Comparison of ENCODE assay signal across 8 cellular contexts in genomic region chr9:19408693-19409405, GRCh38. TPM values are rescaled to one million over a fixed set of nuclear protein-coding genes. Genes with fewer than 3 reads are reported as not detected.
DNase-seq lines count a peak whose midpoint lies in the region; TF ChIP-seq lines count a peak whose summit lies in the region.

Gene ACER2 (plus strand): TSS chr9:19409009. CDS start chr9:19409085, 76 bp downstream.

- DNase-seq in GDM1 (lab: John Stamatoyannopoulos, UW) (peak; percentile 72), H7 (peak; percentile 98), LoVo (ENCODE audit: low spot score) (peak; percentile 88), foreskin melanocyte (peak; percentile 82), stromal cell of bone marrow (ENCODE audit: low read depth) (peak; percentile 69)
- peak; percentile 89 for DNase-seq in activated gamma-delta T cell treated with anti-CD3 and anti-CD28 coated beads, Interleukin-2, amount 50 U/mL, for 16 hours (ENCODE audit: low read depth)

- H3K27me3 ChIP-seq in H7 (ENCODE audit: control insufficient read depth, insufficient read depth, low read length) (peaks cover 9% of the 10 kb centered on the region), neuron (ENCODE audit: insufficient read depth, low read length) (no peaks in the 10 kb centered on the region)

- TF ChIP-seq POLR2A in Raji (IDR thresholded peaks at IDR 0.05; ENCODE audit: insufficient read depth, low read depth, low read length) = peak; percentile 75

- no peaks in the 10 kb centered on the region for H3K9me3 ChIP-seq in neuron (ENCODE audit: low read length)

- H3K4me1 ChIP-seq in neuron (ENCODE audit: insufficient read depth, low read length) = peaks cover 4% of the 10 kb centered on the region

- H3K4me3 ChIP-seq in H7 (ENCODE audit: insufficient read depth, low read depth, low read length) = peak within 1 kb of the TSS; percentile 88
- peak within 1 kb of the TSS; percentile 86 for H3K4me3 ChIP-seq in neuron (ENCODE audit: low read length)

- peak within 1 kb of the TSS; percentile 94 for H2AFZ ChIP-seq in neuron (ENCODE audit: low read depth, low read length)

- H3K36me3 ChIP-seq in H7 (replicated peaks; ENCODE audit: control insufficient read depth, insufficient read depth, low read length) (no peaks in the 10 kb centered on the region; the same call in 1 of the 2 replicates), neuron (ENCODE audit: insufficient read depth, low read length) (no peaks in the 10 kb centered on the region)

RNA-seq across cellular contexts. Expression of gene ACER2, which starts in this region (rescaled TPM):
- total RNA-seq in H7 (2014; rRNA removed; shearing (Covaris generic)) = 2.0 and 3.1 TPM in 2 replicates

Comparison
In these comparisons a context has a peak if more than half of its experiments do, and no peak if none do; other contexts are left out.
1. Peak in every context shown above with its lines: DNase-seq and H3K4me3 ChIP-seq.